ENCODE assay signal across 23 cellular contexts in the genomic region with DNA sequence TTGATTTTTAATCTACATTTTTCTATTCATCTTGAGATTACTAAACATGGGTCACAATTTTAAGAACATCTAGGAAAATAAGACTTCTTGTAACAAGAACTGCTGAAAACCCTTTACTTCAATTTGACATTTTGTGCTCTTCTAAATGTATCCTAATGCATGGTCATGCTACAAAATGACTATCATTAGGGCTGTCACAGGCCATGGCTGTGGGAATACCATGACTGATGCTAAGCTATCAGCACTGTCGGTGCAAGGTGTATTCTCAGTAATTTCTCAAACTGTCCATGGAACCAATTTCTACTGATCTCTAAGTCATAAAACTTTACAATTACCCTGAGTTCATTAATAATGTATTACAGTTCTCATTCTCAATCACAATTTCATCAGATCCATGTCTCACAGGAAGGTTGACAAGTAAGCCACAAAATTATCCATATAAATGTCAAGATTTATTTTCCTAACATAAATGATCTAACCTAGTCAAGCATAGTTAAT.
"Had no signal": no experiment of that assay in that cellular context is flagged by ENCODE, and none has a peak within 500 bp of the region (broad histone marks: within the 10 kb centered on the region; RNA-seq: fewer than 3 reads in every experiment).

No MANE protein-coding gene starts in this region.

- DNase-seq: colonic mucosa; cortex of kidney; dermis blood vessel endothelial cell; dorsolateral prefrontal cortex; effector CD4-positive, alpha-beta T cell; effector CD8-positive, alpha-beta T cell; effector memory CD4-positive, alpha-beta T cell; effector memory CD8-positive, alpha-beta T cell; endodermal cell; erythroblast; esophagus squamous epithelium; foreskin fibroblast; foreskin keratinocyte; foreskin melanocyte; gastrocnemius medialis; glutamatergic neuron; head of caudate nucleus; heart left ventricle; heart right ventricle had no signal

- H3K4me3 ChIP-seq: colonic mucosa, coronary artery, dorsolateral prefrontal cortex, esophagus muscularis mucosa, esophagus squamous epithelium, gastrocnemius medialis, gastroesophageal sphincter, heart left ventricle, heart right ventricle had no signal

- H3K36me3 ChIP-seq: colonic mucosa, esophagus muscularis mucosa, esophagus squamous epithelium, gastrocnemius medialis, gastroesophageal sphincter, heart left ventricle, heart right ventricle had no signal

- H3K4me1 ChIP-seq: colonic mucosa, esophagus muscularis mucosa, esophagus squamous epithelium, foreskin keratinocyte, gastrocnemius medialis, gastroesophageal sphincter, heart left ventricle, heart right ventricle had no signal

- H3K27ac ChIP-seq: colonic mucosa, coronary artery, dorsolateral prefrontal cortex, epithelial cell of prostate, esophagus muscularis mucosa, esophagus squamous epithelium, foreskin keratinocyte, gastrocnemius medialis, gastroesophageal sphincter, heart left ventricle, heart right ventricle had no signal

- H3K9me3 ChIP-seq: colonic mucosa, esophagus muscularis mucosa, esophagus squamous epithelium, gastrocnemius medialis, gastroesophageal sphincter, heart left ventricle, heart right ventricle had no signal

- H3K27me3 ChIP-seq: colonic mucosa, dorsolateral prefrontal cortex, esophagus muscularis mucosa, esophagus squamous epithelium, foreskin keratinocyte, gastrocnemius medialis, gastroesophageal sphincter, heart left ventricle, heart right ventricle had no signal
